In the genomic region with DNA sequence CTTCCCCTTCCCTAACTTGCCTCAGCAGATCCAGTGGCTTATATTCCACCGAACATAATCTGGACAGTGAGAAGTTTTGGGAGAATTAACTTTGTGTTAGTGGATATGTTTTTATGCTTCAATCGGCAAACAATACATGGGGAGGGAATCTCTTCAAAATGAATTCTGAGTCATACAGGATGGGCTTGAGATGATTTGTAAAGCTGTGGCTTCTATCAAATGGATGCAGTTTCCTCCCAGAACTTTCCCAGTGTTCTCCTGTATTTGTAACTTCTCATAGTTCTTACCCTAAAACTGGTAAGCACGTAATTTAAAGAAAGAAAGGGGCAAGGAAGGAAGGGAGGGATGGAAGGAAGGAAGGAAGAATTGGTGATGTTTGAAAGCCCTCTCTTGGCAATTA, we compare ENCODE assay signal across 32 cellular contexts.
"Had no signal": no experiment of that assay in that cellular context is flagged by ENCODE, and none has a peak within 500 bp of the region (broad histone marks: within the 10 kb centered on the region; RNA-seq: fewer than 3 reads in every experiment).

No MANE protein-coding gene starts in this region.

- H3K9me3 ChIP-seq: adrenal gland, body of pancreas, breast epithelium had no signal

- H3K27me3 ChIP-seq: adrenal gland, body of pancreas, brain microvascular endothelial cell, breast epithelium had no signal

- H3K36me3 ChIP-seq: adrenal gland, brain microvascular endothelial cell, breast epithelium had no signal

- ATAC-seq: activated CD8-positive, alpha-beta T cell treated with anti-CD3 and anti-CD28 coated beads for 36 hours; activated naive CD4-positive, alpha-beta T cell treated with anti-CD3 and anti-CD28 coated beads, Interleukin-2, amount 50 U/mL, for 72 hours; activated T-cell treated with anti-CD3 and anti-CD28 coated beads, Interleukin-2, amount 50 U/mL, for 4 hours; activated T-cell treated with anti-CD3 and anti-CD28 coated beads, Interleukin-2, amount 50 U/mL, for 72 hours; activated T-helper 17 cell treated with anti-CD3 and anti-CD28 coated beads, Interleukin-2, amount 50 U/mL, for 72 hours; body of pancreas had no signal

- H3K4me3 ChIP-seq: adrenal gland, body of pancreas, breast epithelium had no signal

- H3K27ac ChIP-seq: adrenal gland, body of pancreas, brain microvascular endothelial cell, breast epithelium, VCaP had no signal

- DNase-seq: activated B cell treated with CpG ODN at 0.5 μM for 24 hours; activated CD4-positive, alpha-beta memory T cell treated with anti-CD3 and anti-CD28 coated beads for 36 hours; activated CD4-positive, alpha-beta T cell treated with anti-CD3 and anti-CD28 coated beads for 4 hours; activated CD4-positive, alpha-beta T cell treated with anti-CD3 and anti-CD28 coated beads, Interleukin-2, amount 10 ng/mL, durations not matched to agents 24 days and 14 days; activated CD4-positive, alpha-beta T cell treated with anti-CD3 and anti-CD28 coated beads, Interleukin-2, amount 50 U/mL, for 1 hour; activated CD4-positive, alpha-beta T cell treated with anti-CD3 and anti-CD28 coated beads, Interleukin-2, amount 50 U/mL, for 4 hours; activated CD4-positive, CD25-positive, alpha-beta regulatory T cell treated with anti-CD3 and anti-CD28 coated beads, Interleukin-2, amount 50 U/mL, for 72 hours; activated CD8-positive, alpha-beta memory T cell treated with anti-CD3 and anti-CD28 coated beads, Interleukin-2, amount 50 U/mL, for 4 hours; activated CD8-positive, alpha-beta T cell treated with anti-CD3 and anti-CD28 coated beads for 36 hours; activated effector memory CD4-positive, alpha-beta T cell treated with anti-CD3 and anti-CD28 coated beads, Interleukin-2, amount 50 U/mL, for 16 hours; activated gamma-delta T cell treated with Interleukin-2 at 50 U/mL for 16 hours; activated naive CD4-positive, alpha-beta T cell; activated naive CD4-positive, alpha-beta T cell treated with anti-CD3 and anti-CD28 coated beads for 36 hours; activated naive CD4-positive, alpha-beta T cell treated with anti-CD3 and anti-CD28 coated beads, Interleukin-2, amount 50 U/mL, for 16 hours; activated naive CD8-positive, alpha-beta T cell treated with anti-CD3 and anti-CD28 coated beads for 36 hours; activated T-cell treated with anti-CD3 and anti-CD28 coated beads for 4 hours; activated T-cell treated with anti-CD3 and anti-CD28 coated beads, Interleukin-2, amount 50 U/mL, for 1 hour; activated T-cell treated with anti-CD3 and anti-CD28 coated beads, Interleukin-2, amount 50 U/mL, for 4 hours; activated T-cell treated with anti-CD3 and anti-CD28 coated beads, Interleukin-2, amount 50 U/mL, for 72 hours; amniotic stem cell; aorta; body of pancreas; brain microvascular endothelial cell; central memory CD4-positive, alpha-beta T cell; T-helper 1 cell; T-helper 2 cell; T-helper 9 cell had no signal

- H3K4me1 ChIP-seq: adrenal gland, body of pancreas, breast epithelium had no signal
